Comparison of ENCODE assay signal across 19 cellular contexts in the genomic region with DNA sequence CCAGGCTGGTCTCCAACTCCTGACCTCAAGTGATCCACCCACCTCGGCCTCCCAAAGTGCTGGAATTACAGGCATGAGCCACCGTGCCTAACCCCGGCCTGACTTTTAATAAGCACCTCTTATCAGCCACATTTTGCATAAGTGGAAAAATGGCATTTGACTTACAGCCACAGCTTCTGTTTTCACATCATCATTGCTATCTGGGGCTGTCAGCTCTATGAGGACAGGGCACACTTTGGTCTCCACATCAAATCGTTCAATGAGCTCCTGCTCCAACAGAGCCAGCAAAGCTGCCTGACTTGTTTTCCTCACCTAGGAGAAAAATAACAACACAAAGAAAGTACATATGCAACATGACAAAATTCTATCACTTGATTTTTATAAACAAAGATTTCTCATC. TPM values are rescaled to one million over a fixed set of nuclear protein-coding genes. Genes with fewer than 3 reads are reported as not detected.
DNase-seq lines count a peak whose midpoint lies in the region; ATAC-seq and TF ChIP-seq lines count a peak whose summit lies in the region.
"Had no signal": no experiment of that assay in that cellular context is flagged by ENCODE, and none has a peak within 500 bp of the region (broad histone marks: within the 10 kb centered on the region; RNA-seq: fewer than 3 reads in every experiment).

No MANE protein-coding gene starts in this region.

- no peak overlapping the region for H2BK12ac ChIP-seq in trophoblast cell (ENCODE audit: low read length)

- no peak overlapping the region for H3K9ac ChIP-seq in trophoblast cell (ENCODE audit: low read length)
- H3K9ac ChIP-seq: BLaER1 treated with 17β-estradiol and CSF1 and Interleukin-3, amounts not matched to agents 10 nM and 100 nM had no signal

- H3K36me3 ChIP-seq in heart left ventricle = peaks cover 0 to 99% (median 67%) of the 10 kb centered on the region in 9 donors
- H3K36me3 ChIP-seq in right atrium auricular region = peaks cover 32% of the 10 kb centered on the region
- H3K36me3 ChIP-seq in left ventricle myocardium inferior = peaks cover 73% of the 10 kb centered on the region
- H3K36me3 ChIP-seq in trophoblast cell (ENCODE audit: control insufficient read depth in 1 of 2, insufficient read depth in 2 of 2, low read length in 2 of 2) = peaks cover 9 to 14% of the 10 kb centered on the region in 2 experiments

- peak overlapping the region in 2 of 12 donors; percentile 10 to 18 for H3K27ac ChIP-seq in heart left ventricle
- H3K27ac ChIP-seq in right atrium auricular region = no peak overlapping the region
- H3K27ac ChIP-seq in left ventricle myocardium inferior (replicated peaks) = peak overlapping the region; percentile 59
- no peak overlapping the region for H3K27ac ChIP-seq in trophoblast cell (ENCODE audit: low read depth, low read length)
- H3K27ac ChIP-seq: 22Rv1; A549; BLaER1 treated with 17β-estradiol and CSF1 and Interleukin-3, amounts not matched to agents 10 nM and 100 nM; C4-2B had no signal

- TF ChIP-seq CTCF in heart left ventricle (IDR thresholded peaks at IDR 0.05) (no peak), right atrium auricular region (IDR thresholded peaks at IDR 0.05) (no peak), left ventricle myocardium inferior (IDR thresholded peaks at IDR 0.05; ENCODE audit: borderline replicate concordance) (no peak)

- H2AK5ac ChIP-seq in trophoblast cell (ENCODE audit: low read length) = no peak overlapping the region

- ATAC-seq in Right ventricle myocardium inferior = peak; percentile 88
- no peak for ATAC-seq in left cardiac atrium
- peak; percentile 56 to 92 (median 82) for ATAC-seq in heart left ventricle
- no peak for ATAC-seq in HG03342 (IDR thresholded peaks at IDR 0.05; ENCODE audit: unreplicated experiment)
- ATAC-seq: A549; CD8-positive, alpha-beta T cell had no signal

- peaks cover 0 to 4% (median 0%) of the 10 kb centered on the region in 12 donors for H3K4me1 ChIP-seq in heart left ventricle
- H3K4me1 ChIP-seq in right atrium auricular region = no peaks in the 10 kb centered on the region
- H3K4me1 ChIP-seq in left ventricle myocardium inferior = peaks cover 32% of the 10 kb centered on the region
- no peaks in the 10 kb centered on the region for H3K4me1 ChIP-seq in trophoblast cell (ENCODE audit: control insufficient read depth in 1 of 2, insufficient read depth in 2 of 2, low read length in 2 of 2)
- H3K4me1 ChIP-seq: A549; BLaER1 treated with 17β-estradiol and CSF1 and Interleukin-3, amounts not matched to agents 10 nM and 100 nM; Caco-2 had no signal

- no peak overlapping the region for H3K4me2 ChIP-seq in trophoblast cell (ENCODE audit: low read length)
- H3K4me2 ChIP-seq: A549; BLaER1 treated with 17β-estradiol and CSF1 and Interleukin-3, amounts not matched to agents 10 nM and 100 nM had no signal

- intact Hi-C loops in Right ventricle myocardium inferior (cut with DNase I) = no loop called here
- intact Hi-C loops in left cardiac atrium (cut with DNase I) = no loop called here
- intact Hi-C loops in heart left ventricle (cut with DNase I) = loop anchor here in 2 of 10 donors (5.0 to 10.0 kb wide), 2 partner anchors 84 to 937 kb away; a partner anchor contains a TSS
- intact Hi-C loops in left ventricle myocardium inferior (cut with micrococcal nuclease) = no loop called here

- no peak for TF ChIP-seq POLR2A in heart left ventricle (IDR thresholded peaks at IDR 0.05)

- H3K18ac ChIP-seq in trophoblast cell (ENCODE audit: low read length) = no peak overlapping the region

- no peak overlapping the region for H4K8ac ChIP-seq in trophoblast cell (ENCODE audit: low read depth, low read length)

- no peak overlapping the region for H3K4me3 ChIP-seq in heart left ventricle
- H3K4me3 ChIP-seq in right atrium auricular region = no peak overlapping the region
- H3K4me3 ChIP-seq in left ventricle myocardium inferior = no peak overlapping the region
- no peak overlapping the region for H3K4me3 ChIP-seq in trophoblast cell (ENCODE audit: low read depth, low read length)
- H3K4me3 ChIP-seq: A549; BLaER1 treated with 17β-estradiol and CSF1 and Interleukin-3, amounts not matched to agents 10 nM and 100 nM had no signal

- peak overlapping the region; percentile 46 for H3K4ac ChIP-seq in trophoblast cell (ENCODE audit: low read depth, low read length)

- no peaks in the 10 kb centered on the region for H3K9me3 ChIP-seq in heart left ventricle
- H3K9me3 ChIP-seq in right atrium auricular region = no peaks in the 10 kb centered on the region
- no peaks in the 10 kb centered on the region for H3K9me3 ChIP-seq in left ventricle myocardium inferior (replicated peaks)
- H3K9me3 ChIP-seq in trophoblast cell (ENCODE audit: insufficient read depth, low read depth, low read length) = no peaks in the 10 kb centered on the region
- H3K9me3 ChIP-seq: A549, Caco-2 had no signal

- no peak overlapping the region for H3K23ac ChIP-seq in trophoblast cell (ENCODE audit: low read length)

- H4K91ac ChIP-seq in trophoblast cell (ENCODE audit: low read depth, low read length) = no peak overlapping the region

- 39 to 64% (median 53%) methylated on average over 4 of the region's 4 CpGs for WGBS in heart left ventricle, 4 donors
- WGBS in trophoblast cell (ENCODE audit: extremely low coverage, insufficient coverage, insufficient read length) = no CpG with 5 or more reads among the region's 4 CpGs

- no peak overlapping the region for H3K14ac ChIP-seq in trophoblast cell (ENCODE audit: low read length)

- H3K27me3 ChIP-seq in heart left ventricle = no peaks in the 10 kb centered on the region
- no peaks in the 10 kb centered on the region for H3K27me3 ChIP-seq in right atrium auricular region
- no peaks in the 10 kb centered on the region for H3K27me3 ChIP-seq in left ventricle myocardium inferior (ENCODE audit: low read depth)
- no peaks in the 10 kb centered on the region for H3K27me3 ChIP-seq in trophoblast cell (ENCODE audit: insufficient read depth, low read length)
- H3K27me3 ChIP-seq: BLaER1 treated with 17β-estradiol and CSF1 and Interleukin-3, amounts not matched to agents 10 nM and 100 nM had no signal

- no peaks in the 10 kb centered on the region for H3K79me2 ChIP-seq in trophoblast cell (ENCODE audit: control insufficient read depth, insufficient read depth, low read length, poor library complexity)

- no peak overlapping the region for H2BK120ac ChIP-seq in trophoblast cell (ENCODE audit: insufficient read depth, low read length, poor library complexity)

- no peaks in the 10 kb centered on the region for H3K79me1 ChIP-seq in trophoblast cell (ENCODE audit: low read length)

- no peak overlapping the region for H4K12ac ChIP-seq in trophoblast cell (ENCODE audit: low read depth, low read length)

- no peak overlapping the region for H2BK5ac ChIP-seq in trophoblast cell (ENCODE audit: low read depth, low read length, poor library complexity)

- no peak overlapping the region for H2AFZ ChIP-seq in trophoblast cell (ENCODE audit: insufficient read depth, low read length, poor library complexity)

- DNase-seq in Right ventricle myocardium inferior (ENCODE audit: missing footprints) (no peak), left cardiac atrium (no peak), heart left ventricle (peak in 1 of 5 donors; percentile 38), right atrium auricular region (ENCODE audit: low spot score) (no peak), left ventricle myocardium inferior (no peak), trophoblast cell (peak in 1 of 2 donors; percentile 15), NCI-H526 treated with DMSO at 0.1 percent for 48 hours (lab: John Stamatoyannopoulos, UW) (no peak)
- DNase-seq: AML-193; Caco-2; Calu3; CD4-positive, alpha-beta T cell; CD8-positive, alpha-beta T cell; DMS79 treated with DMSO at 0.1 percent for 48 hours; GF-D8 had no signal

RNA-seq across cellular contexts. Expression of a gene that starts 26.4 kb away (rescaled TPM):
- total RNA-seq in Right ventricle myocardium inferior (62.5 TPM), left cardiac atrium (10 to 100 TPM; 55.8 to 77.6 TPM), heart left ventricle (10 to 100 TPM; 39.1 to 81.3 (median 63.8) TPM), right atrium auricular region (10 to 100 TPM; 38.9 to 51.4 TPM), left ventricle myocardium inferior (53.5 TPM)
- 10 to 100 TPM; 13.9 to 43.4 TPM for polyA plus RNA-seq in heart left ventricle
- polyA plus RNA-seq in trophoblast cell (2013) = 80.3 and 85.6 TPM in 2 replicates

Comparison
In these comparisons a context has a peak if more than half of its experiments do, and no peak if none do; other contexts are left out.
1. ATAC-seq: peak in Right ventricle myocardium inferior (single experiment) and heart left ventricle (4 of 4); none in left cardiac atrium (0 of 2) and HG03342 (single experiment).